In the genomic region with DNA sequence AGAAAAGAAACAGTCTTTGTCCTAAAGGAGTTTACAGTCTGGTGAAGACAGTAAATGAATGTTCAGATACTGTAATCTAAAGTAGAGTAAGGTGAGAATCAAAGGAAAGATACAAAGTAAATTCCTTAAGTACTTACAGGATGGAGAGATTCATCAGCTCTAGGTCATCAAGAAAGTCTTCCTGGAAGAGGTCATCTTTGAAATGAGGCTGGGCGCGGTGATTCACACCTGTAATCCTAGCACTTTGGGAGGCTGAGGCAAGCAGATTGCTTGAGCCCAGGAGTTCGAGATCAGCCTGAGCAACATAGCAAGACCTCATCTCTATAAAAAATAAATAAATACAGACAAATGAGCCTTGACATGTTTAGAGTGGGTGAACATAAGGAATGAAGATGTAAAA, we compare ENCODE assay signal across 11 cellular contexts. TPM values are rescaled to one million over a fixed set of nuclear protein-coding genes. Genes with fewer than 3 reads are reported as not detected.
DNase-seq lines count a peak whose midpoint lies in the region; TF ChIP-seq lines count a peak whose summit lies in the region.
"Had no signal": no experiment of that assay in that cellular context is flagged by ENCODE, and none has a peak within 500 bp of the region (broad histone marks: within the 10 kb centered on the region; RNA-seq: fewer than 3 reads in every experiment).

No MANE protein-coding gene starts in this region.

- H3K36me3 ChIP-seq in mesendoderm (ENCODE audit: control insufficient read depth, insufficient read depth, low read length) = peaks cover 3% of the 10 kb centered on the region
- peaks cover 90% of the 10 kb centered on the region for H3K36me3 ChIP-seq in osteoblast (ENCODE audit: insufficient read depth, low read length)
- H3K36me3 ChIP-seq in brain microvascular endothelial cell (replicated peaks) = peaks cover 70% of the 10 kb centered on the region

- DNase-seq in ELR (ENCODE audit: low read depth) (peak; percentile 23), RKO (ENCODE audit: low spot score) (peak; percentile 11), epithelial cell of esophagus (ENCODE audit: low read depth) (peak; percentile 65), mesendoderm (no peak), osteoblast (ENCODE audit: insufficient read length, low spot score, missing footprints) (no peak), HCEC 1CT (no peak), brain microvascular endothelial cell (no peak)
- DNase-seq: CD8-positive, alpha-beta T cell; COR-L47; DND-41 had no signal

- in situ Hi-C loops in brain microvascular endothelial cell (cut with HindIII; ENCODE audit: low pct_ligation_motif_present, low sequenced_read_pairs) = no loop called here

- H3K79me1 ChIP-seq in mesendoderm (ENCODE audit: low read length) = no peaks in the 10 kb centered on the region

- H2AK5ac ChIP-seq in mesendoderm (ENCODE audit: low read length) = no peak overlapping the region

- H2BK5ac ChIP-seq in mesendoderm (ENCODE audit: low read length) = no peak overlapping the region

- no peak overlapping the region for H3K56ac ChIP-seq in mesendoderm (ENCODE audit: low read length)

- H3K9ac ChIP-seq in mesendoderm (ENCODE audit: low read length) = no peak overlapping the region

- H3K27ac ChIP-seq in mesendoderm (ENCODE audit: low read depth, low read length) (no peak overlapping the region), osteoblast (ENCODE audit: low read depth, low read length) (no peak overlapping the region), brain microvascular endothelial cell (no peak overlapping the region)
- H3K27ac ChIP-seq: A549 had no signal

- no peak overlapping the region for H2BK120ac ChIP-seq in mesendoderm (ENCODE audit: low read depth, low read length)

- WGBS in mesendoderm (ENCODE audit: extremely low coverage, insufficient coverage, low lambda C conversion rate) = no CpG with 5 or more reads among the region's 3 CpGs

- TF ChIP-seq CTCF in epithelial cell of esophagus (IDR thresholded peaks at IDR 0.05; ENCODE audit: insufficient read depth, low read depth, low read length, missing control alignments) (no peak), osteoblast (IDR thresholded peaks at IDR 0.05; ENCODE audit: extremely low read depth, low read depth, low read length) (no peak), brain microvascular endothelial cell (IDR thresholded peaks at IDR 0.05; ENCODE audit: low read depth, low read length, missing control alignments) (no peak)

- no peaks in the 10 kb centered on the region for H3K79me2 ChIP-seq in mesendoderm (ENCODE audit: control insufficient read depth, insufficient read depth, low read length)
- peaks cover 58% of the 10 kb centered on the region for H3K79me2 ChIP-seq in osteoblast (ENCODE audit: insufficient read depth, low read length)

- H3K4me1 ChIP-seq in mesendoderm (ENCODE audit: control insufficient read depth, low read depth, low read length) (no peaks in the 10 kb centered on the region), osteoblast (ENCODE audit: insufficient read depth, low read length) (peaks cover 4% of the 10 kb centered on the region)
- H3K4me1 ChIP-seq: A549 had no signal

- no peak overlapping the region for H2BK15ac ChIP-seq in mesendoderm (replicated peaks; ENCODE audit: low read depth)

- H3K4me3 ChIP-seq in epithelial cell of esophagus (ENCODE audit: low read length) (no peak overlapping the region), mesendoderm (ENCODE audit: low read length) (no peak overlapping the region), osteoblast (ENCODE audit: insufficient read depth, low read length) (no peak overlapping the region), brain microvascular endothelial cell (ENCODE audit: low read depth, low read length) (no peak overlapping the region)
- H3K4me3 ChIP-seq: A549 had no signal

- no peak overlapping the region for H2AFZ ChIP-seq in osteoblast (ENCODE audit: low read length)

- H3K9me3 ChIP-seq in osteoblast (ENCODE audit: low read depth, low read length) = no peaks in the 10 kb centered on the region
- H3K9me3 ChIP-seq: A549 had no signal

- no peak overlapping the region for H3K18ac ChIP-seq in mesendoderm (ENCODE audit: low read length)

- H4K20me1 ChIP-seq in osteoblast (ENCODE audit: insufficient read depth, low read length) = no peaks in the 10 kb centered on the region

- H4K8ac ChIP-seq in mesendoderm (ENCODE audit: low read depth, low read length) = peak overlapping the region; percentile 39

- no peaks in the 10 kb centered on the region for H3K27me3 ChIP-seq in mesendoderm (ENCODE audit: insufficient read depth, low read length, poor library complexity)
- no peaks in the 10 kb centered on the region for H3K27me3 ChIP-seq in osteoblast (ENCODE audit: insufficient read depth, low read length)
- H3K27me3 ChIP-seq in brain microvascular endothelial cell (replicated peaks) = no peaks in the 10 kb centered on the region

- no peak overlapping the region for H3K4me2 ChIP-seq in mesendoderm (ENCODE audit: low read length)
- H3K4me2 ChIP-seq in osteoblast (ENCODE audit: insufficient read depth, low read length) = no peak overlapping the region
- H3K4me2 ChIP-seq: A549 had no signal

- H4K5ac ChIP-seq in mesendoderm (ENCODE audit: low read length) = no peak overlapping the region

- no peak overlapping the region for H3K23ac ChIP-seq in mesendoderm (ENCODE audit: low read length)

- no peak overlapping the region for H3K4ac ChIP-seq in mesendoderm (ENCODE audit: low read depth, low read length)

RNA-seq across cellular contexts. Expression of gene FHIP2A, which starts 18.3 kb away (rescaled TPM):
- 6.5 TPM for polyA plus RNA-seq in mesendoderm (2013, experiment 1 of 2)
- 5.9 TPM for polyA plus RNA-seq in mesendoderm (2013, experiment 2 of 2)
- total RNA-seq in osteoblast = 49.6 and 51.9 TPM in 2 replicates

Comparison
In these comparisons a context has a peak if more than half of its experiments do, and no peak if none do; other contexts are left out.
1. DNase-seq: peak in ELR (single experiment), RKO (single experiment) and epithelial cell of esophagus (single experiment); none in mesendoderm (single experiment), osteoblast (single experiment), HCEC 1CT (single experiment) and brain microvascular endothelial cell (single experiment).